ENCODE assay signal across 1 cellular context in genomic region chr1:93846929-93847810, GRCh38.
TF ChIP-seq lines count a peak whose summit lies in the region.

No MANE protein-coding gene starts in this region.

TF ChIP-seq in WTC11, 78 proteins besides CTCF, POLR2A, EP300 and RAD21 (continued from another document):
- peak; percentile 52 for TF ChIP-seq MYBL2 (CRISPR knock-in tag; IDR thresholded peaks at IDR 0.05)
- no peak for TF ChIP-seq MLX (CRISPR knock-in tag; IDR thresholded peaks at IDR 0.05)
- peak; percentile 77; the same call in 1 of the 2 replicates for TF ChIP-seq KAT7 (CRISPR knock-in tag; IDR thresholded peaks at IDR 0.05; ENCODE audit: borderline replicate concordance)
- TF ChIP-seq ZNF263 (CRISPR knock-in tag; IDR thresholded peaks at IDR 0.05; ENCODE audit: low read depth) = no peak
- TF ChIP-seq ATF1 (CRISPR knock-in tag; IDR thresholded peaks at IDR 0.05) = peak; percentile 72; the same call in 1 of the 2 replicates
- 0 out of 2 replicates have a peak, but pooled peaks have one; percentile 46 for TF ChIP-seq FOXP1 (CRISPR knock-in tag; IDR thresholded peaks at IDR 0.05; ENCODE audit: borderline replicate concordance)
TF ChIP-seq in WTC11: peak in this region for 15.
